Comparison of ENCODE assay signal across 10 cellular contexts in the genomic region with DNA sequence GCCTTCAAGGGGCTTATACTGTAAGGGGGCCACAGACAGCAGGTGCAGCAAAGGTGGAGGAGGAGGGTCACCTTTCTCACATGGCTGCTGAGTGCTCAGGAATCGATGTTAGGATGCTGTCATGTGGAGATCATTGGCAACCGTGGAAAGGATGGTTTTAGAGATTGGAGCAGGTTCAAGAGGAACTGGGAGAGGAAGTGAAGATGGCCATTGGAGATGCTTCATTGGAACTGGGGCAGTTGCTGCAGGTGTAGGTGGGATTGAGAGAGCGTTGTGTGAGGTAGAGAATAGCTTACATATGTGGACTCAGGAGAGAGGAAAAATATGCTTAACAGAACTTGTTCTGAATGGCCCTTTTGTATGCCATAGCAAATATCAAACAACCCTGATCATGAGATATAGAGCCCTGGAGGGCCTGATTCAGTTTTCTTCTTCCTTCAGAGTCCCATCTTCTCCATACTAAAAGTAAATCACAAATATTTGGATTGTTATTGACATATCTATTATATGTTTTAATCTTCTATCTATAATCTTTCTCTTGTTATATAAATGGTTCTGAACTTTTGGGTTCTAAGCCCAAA. TPM values are rescaled to one million over a fixed set of nuclear protein-coding genes. Genes with fewer than 3 reads are reported as not detected.
A peak's percentile ranks its signal among the peaks of the same experiment; 100 is the strongest.
DNase-seq lines count a peak whose midpoint lies in the region; ATAC-seq and TF ChIP-seq lines count a peak whose summit lies in the region.
"Had no signal": no experiment of that assay in that cellular context is flagged by ENCODE, and none has a peak within 500 bp of the region (broad histone marks: within the 10 kb centered on the region; RNA-seq: fewer than 3 reads in every experiment).

No MANE protein-coding gene starts in this region.

- no peak for TF ChIP-seq POLR2A in suprapubic skin (IDR thresholded peaks at IDR 0.05)

- peaks cover 49% of the 10 kb centered on the region for H3K4me1 Mint-ChIP-seq in activated T-cell treated with anti-CD3 and anti-CD28 coated beads, Interleukin-2, amount 50 U/mL, for 72 hours (ENCODE audit: low read depth)
- peaks cover 46% of the 10 kb centered on the region for H3K4me1 Mint-ChIP-seq in activated CD8-positive, alpha-beta T cell treated with anti-CD3 and anti-CD28 coated beads, Interleukin-2, amount 10 ng/mL, durations not matched to agents 7 days and 5 days (ENCODE audit: low read depth)

- H3K4me3 Mint-ChIP-seq in activated T-cell treated with anti-CD3 and anti-CD28 coated beads, Interleukin-2, amount 50 U/mL, for 72 hours: peak overlapping the region; percentile 73 to 83
- H3K4me3 Mint-ChIP-seq in activated CD8-positive, alpha-beta T cell treated with anti-CD3 and anti-CD28 coated beads, Interleukin-2, amount 10 ng/mL, durations not matched to agents 7 days and 5 days: peak overlapping the region; percentile 32

- H3K27me3 Mint-ChIP-seq in activated T-cell treated with anti-CD3 and anti-CD28 coated beads, Interleukin-2, amount 50 U/mL, for 72 hours (ENCODE audit: low read depth): no peaks in the 10 kb centered on the region
- H3K27me3 Mint-ChIP-seq in activated CD8-positive, alpha-beta T cell treated with anti-CD3 and anti-CD28 coated beads, Interleukin-2, amount 10 ng/mL, durations not matched to agents 7 days and 5 days (ENCODE audit: low read depth): no peaks in the 10 kb centered on the region

- H3K9me3 ChIP-seq in suprapubic skin: no peaks in the 10 kb centered on the region

- 74% methylated on average over 3 of the region's 3 CpGs for WGBS in suprapubic skin

- H3K27ac ChIP-seq in suprapubic skin: peak overlapping the region; percentile 8
- H3K27ac ChIP-seq: epithelial cell of prostate had no signal

- no peak for DNase-seq in activated T-cell treated with anti-CD3 and anti-CD28 coated beads, Interleukin-2, amount 50 U/mL, for 72 hours
- DNase-seq in activated T-cell treated with anti-CD3 and anti-CD28 coated beads for 4 hours (no peak), suprapubic skin (ENCODE audit: low spot score in 2 of 2) (no peak), DMS53 (lab: John Stamatoyannopoulos, UW) (no peak)
- DNase-seq in activated CD8-positive, alpha-beta T cell treated with anti-CD3 and anti-CD28 coated beads, Interleukin-2, amount 10 ng/mL, durations not matched to agents 7 days and 5 days: no peak
- DNase-seq in stimulated activated naive CD4-positive, alpha-beta T cell treated with Interleukin-2 at 50 U/mL for 16 hours (lab: John Stamatoyannopoulos, UW): no peak
- DNase-seq in activated CD4-positive, CD25-positive, alpha-beta regulatory T cell (lab: John Stamatoyannopoulos, UW): no peak
- DNase-seq: NCI-H1417 treated with DMSO at 0.1 percent for 48 hours had no signal

- POLR2A ChIA-PET in activated CD8-positive, alpha-beta T cell treated with anti-CD3 and anti-CD28 coated beads, Interleukin-2, amount 10 ng/mL, durations not matched to agents 7 days and 5 days (lab: Charles Lee): interaction anchor here (1.1 to 2.4 kb wide), 5 partner anchors 11 to 34 kb away, joined by 3 to 13 read pairs (median 5); no protein-coding TSS in a partner anchor

- no peaks in the 10 kb centered on the region for H3K36me3 ChIP-seq in suprapubic skin

- CTCF ChIA-PET in activated CD8-positive, alpha-beta T cell treated with anti-CD3 and anti-CD28 coated beads, Interleukin-2, amount 10 ng/mL, durations not matched to agents 7 days and 5 days (lab: Charles Lee): interaction anchor here (1.1 to 3.0 kb wide), 8 partner anchors 9 to 77 kb away, joined by 3 to 29 read pairs (median 6); a partner anchor contains a TSS

- peaks cover 9 to 11% of the 10 kb centered on the region in 2 donors for H3K36me3 Mint-ChIP-seq in activated T-cell treated with anti-CD3 and anti-CD28 coated beads, Interleukin-2, amount 50 U/mL, for 72 hours (ENCODE audit: insufficient read depth in 2 of 2)
- peaks cover 12% of the 10 kb centered on the region for H3K36me3 Mint-ChIP-seq in activated CD8-positive, alpha-beta T cell treated with anti-CD3 and anti-CD28 coated beads, Interleukin-2, amount 10 ng/mL, durations not matched to agents 7 days and 5 days (ENCODE audit: low read depth)

- TF ChIP-seq EP300 in suprapubic skin (IDR thresholded peaks at IDR 0.05): no peak

- no peak for TF ChIP-seq CTCF in suprapubic skin (IDR thresholded peaks at IDR 0.05)

- no peak for ATAC-seq in activated T-cell treated with anti-CD3 and anti-CD28 coated beads, Interleukin-2, amount 50 U/mL, for 72 hours (replicated peaks in 1 of 2)
- peak; percentile 4 for ATAC-seq in HG03108 (IDR thresholded peaks at IDR 0.05; ENCODE audit: unreplicated experiment)
- ATAC-seq in activated CD8-positive, alpha-beta T cell treated with anti-CD3 and anti-CD28 coated beads, Interleukin-2, amount 10 ng/mL, durations not matched to agents 7 days and 5 days: no peak

- no peak overlapping the region for H3K4me3 ChIP-seq in suprapubic skin

- H3K27ac Mint-ChIP-seq in activated T-cell treated with anti-CD3 and anti-CD28 coated beads, Interleukin-2, amount 50 U/mL, for 72 hours: peak overlapping the region; percentile 95
- H3K27ac Mint-ChIP-seq in activated CD8-positive, alpha-beta T cell treated with anti-CD3 and anti-CD28 coated beads, Interleukin-2, amount 10 ng/mL, durations not matched to agents 7 days and 5 days: peak overlapping the region; percentile 87

- peaks cover 19% of the 10 kb centered on the region for H3K4me1 ChIP-seq in suprapubic skin

- peaks cover 0 to 6% of the 10 kb centered on the region in 2 donors for H3K9me3 Mint-ChIP-seq in activated T-cell treated with anti-CD3 and anti-CD28 coated beads, Interleukin-2, amount 50 U/mL, for 72 hours
- H3K9me3 Mint-ChIP-seq in activated CD8-positive, alpha-beta T cell treated with anti-CD3 and anti-CD28 coated beads, Interleukin-2, amount 10 ng/mL, durations not matched to agents 7 days and 5 days (ENCODE audit: insufficient read depth): no peaks in the 10 kb centered on the region

- no peaks in the 10 kb centered on the region for H3K27me3 ChIP-seq in suprapubic skin

RNA-seq across cellular contexts. Expression of a gene that starts 40.8 kb away (rescaled TPM):
- under 1 TPM; 0.35 to 0.43 TPM for total RNA-seq in activated T-cell treated with anti-CD3 and anti-CD28 coated beads, Interleukin-2, amount 50 U/mL, for 72 hours
- under 1 TPM in 1 of 2 experiments, not detected in 1; 0.13 TPM for total RNA-seq in activated CD8-positive, alpha-beta T cell treated with anti-CD3 and anti-CD28 coated beads, Interleukin-2, amount 10 ng/mL, durations not matched to agents 7 days and 5 days
- total RNA-seq in suprapubic skin: 10 to 100 TPM; 10.7 to 19.2 (median 14.0) TPM

Comparison
In these comparisons a context has a peak if more than half of its experiments do, and no peak if none do; other contexts are left out.
1. RNA of a gene that starts 40.8 kb away (total RNA-seq): 10.7 to 19.2 TPM in suprapubic skin; 0.35 to 0.43 TPM in activated T-cell treated with anti-CD3 and anti-CD28 coated beads, Interleukin-2, amount 50 U/mL, for 72 hours and 0.13 TPM in activated CD8-positive, alpha-beta T cell treated with anti-CD3 and anti-CD28 coated beads, Interleukin-2, amount 10 ng/mL, durations not matched to agents 7 days and 5 days; every median in the first group is over 4 times any median in the second.